In the genomic region with DNA sequence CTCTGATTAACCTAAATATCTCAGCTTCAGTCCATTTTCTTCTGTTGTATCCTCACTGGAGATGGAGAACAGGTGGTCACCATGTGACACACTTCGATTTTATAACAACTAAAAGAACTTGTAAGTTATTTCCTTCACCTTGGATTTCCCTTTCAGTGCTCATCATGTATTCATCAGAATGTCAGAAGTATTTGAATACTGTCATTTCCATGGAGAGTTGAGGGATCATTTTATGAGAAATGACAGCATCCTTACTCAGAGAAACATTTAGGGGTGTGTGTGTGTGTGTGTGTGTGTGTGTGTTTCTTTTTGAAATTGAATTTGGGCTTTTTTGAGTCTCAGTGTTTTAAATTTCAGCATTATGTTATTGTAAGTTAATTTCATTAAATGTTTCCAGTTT, we compare ENCODE assay signal across 19 cellular contexts.
"Had no signal": no experiment of that assay in that cellular context is flagged by ENCODE, and none has a peak within 500 bp of the region (broad histone marks: within the 10 kb centered on the region; RNA-seq: fewer than 3 reads in every experiment).

No MANE protein-coding gene starts in this region.

- H3K27me3 ChIP-seq: ovary, right atrium auricular region, tibial artery, upper lobe of left lung, uterus had no signal

- H3K27ac ChIP-seq: coronary artery, dorsolateral prefrontal cortex, left ventricle myocardium inferior, ovary, right atrium auricular region, tibial artery, upper lobe of left lung, uterus had no signal

- H3K4me1 ChIP-seq: uterus had no signal

- ATAC-seq: esophagus mucosa; left cardiac atrium; naive thymus-derived CD8-positive, alpha-beta T cell; stimulated activated effector memory CD8-positive, alpha-beta T cell treated with anti-CD3 and anti-CD28 coated beads, Interleukin-12 subunit alpha, Interleukin-12 subunit beta, amount 100 ng/mL, for 72 hours; stimulated activated naive CD8-positive, alpha-beta T cell treated with anti-CD3 and anti-CD28 coated beads, Interleukin-15, Interleukin-2, amounts not matched to agents 100 U/mL and 50 U/mL, for 24 hours had no signal

- H3K36me3 ChIP-seq: left ventricle myocardium inferior, ovary, right atrium auricular region, tibial artery, upper lobe of left lung, uterus had no signal

- H3K9me3 ChIP-seq: left ventricle myocardium inferior, ovary, right atrium auricular region, tibial artery, upper lobe of left lung, uterus had no signal

- DNase-seq: dorsolateral prefrontal cortex; effector CD8-positive, alpha-beta T cell; immature natural killer cell; left cardiac atrium; left ventricle myocardium inferior; naive thymus-derived CD8-positive, alpha-beta T cell; ovary; stimulated activated CD4-positive, alpha-beta T cell treated with anti-CD3 and anti-CD28 coated beads, Interleukin-4, amount 100 ng/mL, for 1 hour; stimulated activated CD8-positive, alpha-beta memory T cell treated with anti-CD3 and anti-CD28 coated beads, Interleukin-4, amount 100 ng/mL, for 48 hours; stimulated activated naive CD8-positive, alpha-beta T cell treated with anti-CD3 and anti-CD28 coated beads, Interleukin-15, Interleukin-2, amounts not matched to agents 100 U/mL and 50 U/mL, for 24 hours; tibial artery; upper lobe of left lung; uterus had no signal

- FAIRE-seq: keratinocyte had no signal

- H3K4me3 ChIP-seq: coronary artery, dorsolateral prefrontal cortex, left ventricle myocardium inferior, lung, ovary, right atrium auricular region, tibial artery, upper lobe of left lung, uterus had no signal
